Comparison of ENCODE assay signal across 15 cellular contexts in the genomic region with DNA sequence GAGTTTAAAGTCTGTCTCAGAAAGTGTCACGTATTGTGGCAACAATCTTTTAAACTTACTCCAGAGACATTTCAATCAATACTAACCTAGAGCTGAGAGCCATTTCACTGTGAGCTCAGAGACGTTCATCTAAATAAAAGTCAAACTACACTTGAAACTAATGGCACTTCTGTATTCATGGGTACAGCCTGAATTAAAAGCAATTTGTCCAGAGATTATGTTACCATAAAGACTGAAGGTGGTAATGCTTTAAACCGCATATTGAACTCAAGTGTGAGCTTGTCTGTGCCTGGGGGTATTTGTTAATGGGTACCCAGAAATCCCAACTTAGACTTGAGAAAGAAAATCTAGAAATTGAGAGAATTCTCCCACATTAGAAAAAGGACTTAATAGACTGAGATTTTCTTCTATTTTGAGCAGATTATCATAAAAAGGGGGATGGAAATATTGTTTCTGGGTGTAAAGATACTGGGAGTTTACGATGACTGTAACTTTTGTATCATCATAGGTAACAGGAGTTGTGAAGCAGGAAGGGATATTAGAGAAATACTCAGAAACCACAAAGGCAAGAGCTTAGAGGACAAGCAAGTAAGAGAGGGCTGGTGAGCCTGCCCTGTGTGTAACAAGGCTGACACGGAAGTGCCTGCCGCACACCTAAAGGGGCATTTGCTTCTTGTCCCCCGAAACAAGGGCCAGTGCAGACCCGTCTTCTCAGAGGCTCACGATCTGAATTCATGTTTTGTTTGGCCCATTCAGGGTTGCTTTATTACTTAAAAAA. TPM values are rescaled to one million over a fixed set of nuclear protein-coding genes. Genes with fewer than 3 reads are reported as not detected.
DNase-seq lines count a peak whose midpoint lies in the region; ATAC-seq and TF ChIP-seq lines count a peak whose summit lies in the region.
"Had no signal": no experiment of that assay in that cellular context is flagged by ENCODE, and none has a peak within 500 bp of the region (broad histone marks: within the 10 kb centered on the region; RNA-seq: fewer than 3 reads in every experiment).

No MANE protein-coding gene starts in this region.

- DNase-seq in breast epithelium (ENCODE audit: low spot score in 2 of 2) (no peak), MCF 10A (ENCODE audit: unreplicated experiment) (no peak), body of pancreas (no peak), NCI-H2227 (lab: John Stamatoyannopoulos, UW; ENCODE audit: unreplicated experiment) (no peak)
- DNase-seq in naive thymus-derived CD4-positive, alpha-beta T cell: no peak
- DNase-seq: cortex of kidney; heart right ventricle; left cardiac atrium; naive thymus-derived CD8-positive, alpha-beta T cell; NCI-H526 treated with DMSO at 0.1 percent for 48 hours; stimulated activated naive CD4-positive, alpha-beta T cell had no signal

- 47 to 51% methylated on average over 9 of the region's 9 CpGs for WGBS in body of pancreas, 2 donors

- H3K4me3 ChIP-seq in breast epithelium: no peak overlapping the region
- H3K4me3 ChIP-seq in body of pancreas: no peak overlapping the region
- no peak overlapping the region for H3K4me3 ChIP-seq in naive thymus-derived CD4-positive, alpha-beta T cell (ENCODE audit: low read length)
- H3K4me3 ChIP-seq: heart right ventricle had no signal

- H3K4me3 Mint-ChIP-seq in MCF 10A (ENCODE audit: unreplicated experiment) (no peak overlapping the region), nephron (no peak overlapping the region)
- no peak overlapping the region for H3K4me3 Mint-ChIP-seq in naive thymus-derived CD4-positive, alpha-beta T cell
- H3K4me3 Mint-ChIP-seq: naive thymus-derived CD8-positive, alpha-beta T cell had no signal

- peaks cover 0 to 13% of the 10 kb centered on the region in 2 donors for H3K4me1 ChIP-seq in breast epithelium
- peaks cover 69% of the 10 kb centered on the region for H3K4me1 ChIP-seq in body of pancreas
- H3K4me1 ChIP-seq in naive thymus-derived CD4-positive, alpha-beta T cell (ENCODE audit: control insufficient read depth in 2 of 2, insufficient read depth in 2 of 2, low read length in 2 of 2): no peaks in the 10 kb centered on the region

- intact Hi-C loops in breast epithelium (cut with DNase I; ENCODE audit: low total_unique reads) (no loop called here), MCF 10A (cut with micrococcal nuclease) (no loop called here), body of pancreas (cut with DNase I) (no loop called here)
- intact Hi-C loops in naive thymus-derived CD4-positive, alpha-beta T cell (cut with micrococcal nuclease): no loop called here

- no peak for TF ChIP-seq CTCF in breast epithelium (IDR thresholded peaks at IDR 0.05)
- no peak for TF ChIP-seq CTCF in MCF 10A (IDR thresholded peaks at IDR 0.05; ENCODE audit: unreplicated experiment)
- TF ChIP-seq CTCF in body of pancreas (IDR thresholded peaks at IDR 0.05): no peak
- no peak for TF ChIP-seq CTCF in nephron (IDR thresholded peaks at IDR 0.05; ENCODE audit: unreplicated experiment in 3 of 3)

- POLR2A ChIA-PET in MCF 10A (lab: Yijun Ruan, JAX): interaction anchor here (1.6 kb wide), 1 partner anchor 14 kb away, joined by 4 read pairs; no protein-coding TSS in a partner anchor
- POLR2A ChIA-PET in naive thymus-derived CD4-positive, alpha-beta T cell (lab: Charles Lee): interaction anchor here (0.7 to 1.0 kb wide), 2 partner anchors 23 to 36 kb away, joined by 3 to 5 read pairs; no protein-coding TSS in a partner anchor

- H3K27ac Mint-ChIP-seq in MCF 10A (ENCODE audit: low read depth, unreplicated experiment) (no peak overlapping the region), nephron (peak overlapping the region in 2 of 3 experiments; percentile 53 to 72)
- H3K27ac Mint-ChIP-seq in naive thymus-derived CD4-positive, alpha-beta T cell: peak overlapping the region in 1 of 9 donors; percentile 7
- H3K27ac Mint-ChIP-seq: naive thymus-derived CD8-positive, alpha-beta T cell had no signal

- H3K27me3 Mint-ChIP-seq in MCF 10A (ENCODE audit: insufficient read depth, unreplicated experiment) (no peaks in the 10 kb centered on the region), nephron (ENCODE audit: low read depth) (no peaks in the 10 kb centered on the region)
- H3K27me3 Mint-ChIP-seq in naive thymus-derived CD4-positive, alpha-beta T cell: no peaks in the 10 kb centered on the region
- H3K27me3 Mint-ChIP-seq: naive thymus-derived CD8-positive, alpha-beta T cell had no signal

- no peaks in the 10 kb centered on the region for H3K9me3 Mint-ChIP-seq in MCF 10A (ENCODE audit: unreplicated experiment)
- H3K9me3 Mint-ChIP-seq in nephron: no peaks in the 10 kb centered on the region
- no peaks in the 10 kb centered on the region for H3K9me3 Mint-ChIP-seq in naive thymus-derived CD4-positive, alpha-beta T cell
- H3K9me3 Mint-ChIP-seq: naive thymus-derived CD8-positive, alpha-beta T cell had no signal

- BruUV-seq in MCF 10A (replicated peaks; lab: Mats Ljungman, UMichigan): no TSS peak

- H3K27me3 ChIP-seq in breast epithelium: no peaks in the 10 kb centered on the region
- H3K27me3 ChIP-seq in body of pancreas: no peaks in the 10 kb centered on the region
- H3K27me3 ChIP-seq in naive thymus-derived CD4-positive, alpha-beta T cell (ENCODE audit: control insufficient read depth in 2 of 2, insufficient read depth in 2 of 2, low read length in 2 of 2): no peaks in the 10 kb centered on the region
- H3K27me3 ChIP-seq: heart right ventricle had no signal

- ATAC-seq in body of pancreas (no peak), GM18861 (IDR thresholded peaks at IDR 0.05; ENCODE audit: unreplicated experiment) (no peak), GM21576 (IDR thresholded peaks at IDR 0.05; ENCODE audit: unreplicated experiment) (no peak)
- no peak for ATAC-seq in naive thymus-derived CD4-positive, alpha-beta T cell
- ATAC-seq: activated CD4-positive, CD25-positive, alpha-beta regulatory T cell treated with anti-CD3 and anti-CD28 coated beads, Interleukin-2, amount 50 U/mL, for 24 hours; naive thymus-derived CD8-positive, alpha-beta T cell had no signal

- H3K27ac ChIP-seq in breast epithelium (peak overlapping the region; percentile 29 to 54), body of pancreas (peak overlapping the region; percentile 6 to 48 (median 20))
- no peak overlapping the region for H3K27ac ChIP-seq in naive thymus-derived CD4-positive, alpha-beta T cell (ENCODE audit: low read depth, low read length)

- TF ChIP-seq POLR2A in breast epithelium (IDR thresholded peaks at IDR 0.05) (no peak), body of pancreas (IDR thresholded peaks at IDR 0.05) (no peak)

- H3K4me1 Mint-ChIP-seq in MCF 10A (ENCODE audit: insufficient read depth, unreplicated experiment) (no peaks in the 10 kb centered on the region), nephron (peaks cover 52% of the 10 kb centered on the region)
- H3K4me1 Mint-ChIP-seq in naive thymus-derived CD4-positive, alpha-beta T cell: peaks cover 4 to 50% (median 15%) of the 10 kb centered on the region in 7 donors

- H3K36me3 ChIP-seq in breast epithelium (no peaks in the 10 kb centered on the region), body of pancreas (replicated peaks in 1 of 2; ENCODE audit: insufficient read depth in 1 of 2, low read depth in 2 of 2) (peaks cover 0 to 3% of the 10 kb centered on the region in 2 donors)
- H3K36me3 ChIP-seq in naive thymus-derived CD4-positive, alpha-beta T cell (ENCODE audit: control insufficient read depth in 2 of 3, insufficient read depth in 3 of 3, low read length in 3 of 3): no peaks in the 10 kb centered on the region

- CTCF ChIA-PET in MCF 10A (lab: Yijun Ruan, JAX): interaction anchor here (0.6 to 1.7 kb wide), 5 partner anchors 9 to 1383 kb away, joined by 3 to 7 read pairs (median 4); no protein-coding TSS in a partner anchor
- CTCF ChIA-PET in naive thymus-derived CD4-positive, alpha-beta T cell (lab: Charles Lee): interaction anchor here (0.6 kb wide), 1 partner anchor 54 kb away, joined by 3 read pairs; no protein-coding TSS in a partner anchor

- no peaks in the 10 kb centered on the region for H3K9me3 ChIP-seq in breast epithelium
- no peaks in the 10 kb centered on the region for H3K9me3 ChIP-seq in body of pancreas
- no peaks in the 10 kb centered on the region for H3K9me3 ChIP-seq in naive thymus-derived CD4-positive, alpha-beta T cell (ENCODE audit: control insufficient read depth in 2 of 3, low read length in 3 of 3)
- H3K9me3 ChIP-seq: heart right ventricle had no signal

- peaks cover 9% of the 10 kb centered on the region for H3K36me3 Mint-ChIP-seq in MCF 10A (ENCODE audit: insufficient read depth, unreplicated experiment)
- H3K36me3 Mint-ChIP-seq in nephron (ENCODE audit: low read depth): peaks cover 14% of the 10 kb centered on the region
- peaks cover 0 to 24% (median 7%) of the 10 kb centered on the region in 5 donors for H3K36me3 Mint-ChIP-seq in naive thymus-derived CD4-positive, alpha-beta T cell

RNA-seq across cellular contexts. Expression of gene LRIG1, which starts 36.9 kb away (rescaled TPM):
- 100 to 1,000 TPM in 2 of 3 donors, 10 to 100 TPM in 1; 66.1 to 227 (median 131) TPM for total RNA-seq in breast epithelium
- 15.2 and 17.2 TPM in 2 replicates for total RNA-seq in MCF 10A (2022)
- 100 to 1,000 TPM; 111 to 114 TPM for total RNA-seq in body of pancreas
- total RNA-seq in naive thymus-derived CD4-positive, alpha-beta T cell: 10 to 100 TPM; 28.5 to 46.3 (median 34.4) TPM
- polyA plus RNA-seq in naive thymus-derived CD4-positive, alpha-beta T cell: 10 to 100 TPM; 14.5 to 35.2 TPM
